In the genomic region with DNA sequence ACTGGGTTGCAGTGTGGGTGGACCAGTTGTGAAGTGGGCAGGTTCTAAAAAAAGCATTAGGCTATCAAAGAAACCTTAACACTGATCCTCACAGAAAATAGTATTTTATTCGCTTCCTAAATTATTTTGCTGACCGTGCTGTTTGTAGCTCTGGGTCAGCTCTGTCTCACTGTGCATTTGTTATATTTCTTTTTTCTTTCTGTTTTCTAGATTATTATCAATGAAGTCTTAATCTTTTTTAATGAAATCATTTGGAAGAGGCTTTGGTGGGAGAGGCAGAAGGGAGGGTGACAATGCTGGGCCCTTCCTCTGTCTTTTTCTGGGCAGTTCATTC, we compare ENCODE assay signal across 15 cellular contexts.
DNase-seq lines count a peak whose midpoint lies in the region; ATAC-seq and TF ChIP-seq lines count a peak whose summit lies in the region.
"Had no signal": no experiment of that assay in that cellular context is flagged by ENCODE, and none has a peak within 500 bp of the region (broad histone marks: within the 10 kb centered on the region; RNA-seq: fewer than 3 reads in every experiment).

No MANE protein-coding gene starts in this region.

- H2AFZ ChIP-seq in SK-N-SH (ENCODE audit: low read depth): peak overlapping the region; percentile 24; the same call in 1 of the 2 replicates

- 90% methylated on average over 2 of the region's 2 CpGs for WGBS in SK-N-SH (ENCODE audit: low lambda C conversion rate)

- no peak for TF ChIP-seq RAD21 in SK-N-SH (IDR thresholded peaks at IDR 0.05; ENCODE audit: low read length)

- CTCF ChIA-PET in SK-N-SH (lab: Yijun Ruan, JAX): interaction anchor here (0.8 kb wide), 1 partner anchor 342 kb away, joined by 3 read pairs; no protein-coding TSS in a partner anchor

- no peak overlapping the region for H3K27ac ChIP-seq in SK-N-SH (ENCODE audit: low read depth in 2 of 2, low read length in 1 of 2)
- H3K27ac ChIP-seq: gastrocnemius medialis, thyroid gland had no signal

- no peak for ATAC-seq in SK-N-SH treated with all-trans-retinoic acid at 6 μM for 48 hours
- no peak for ATAC-seq in GM21515 (IDR thresholded peaks at IDR 0.05; ENCODE audit: unreplicated experiment)
- ATAC-seq: gastrocnemius medialis had no signal

- no peaks in the 10 kb centered on the region for H4K20me1 ChIP-seq in SK-N-SH (ENCODE audit: insufficient read depth)

- no peak overlapping the region for H3K4me3 ChIP-seq in SK-N-SH (ENCODE audit: low read depth in 2 of 2, low read length in 1 of 2)
- H3K4me3 ChIP-seq: adrenal gland, gastrocnemius medialis, thyroid gland had no signal

- DNase-seq in SK-N-SH (no peak), chondrocyte (ENCODE audit: low spot score) (no peak), nephron progenitor cell (no peak), NCI-H774 (lab: John Stamatoyannopoulos, UW) (no peak)
- no peak for DNase-seq in stimulated activated CD4-positive, alpha-beta T cell treated with anti-CD3 and anti-CD28 coated beads, Interleukin-2, amount 100 ng/mL, for 48 hours
- DNase-seq: 8988T; activated CD4-positive, alpha-beta T cell treated with anti-CD3 and anti-CD28 coated beads for 1 hour; adrenal gland; gastrocnemius medialis; kidney; NCI-H1105 treated with DMSO at 0.1 percent for 48 hours; thyroid gland had no signal

- peaks cover 5 to 8% of the 10 kb centered on the region in 2 experiments; a peak in 3 of 4 replicates for H3K4me1 ChIP-seq in SK-N-SH (ENCODE audit: control insufficient read depth in 1 of 2, insufficient read depth in 2 of 2, low read depth in 1 of 2, low read length in 1 of 2)
- H3K4me1 ChIP-seq: adrenal gland, gastrocnemius medialis, thyroid gland had no signal

- POLR2A ChIA-PET in SK-N-SH (lab: Yijun Ruan, JAX): no interaction called here

- H3K27me3 ChIP-seq in SK-N-SH (ENCODE audit: insufficient read depth): no peaks in the 10 kb centered on the region
- H3K27me3 ChIP-seq: adrenal gland, gastrocnemius medialis, thyroid gland had no signal

- TF ChIP-seq CTCF in SK-N-SH (IDR thresholded peaks at IDR 0.05): no peak
- no peak for TF ChIP-seq CTCF in chondrocyte (IDR thresholded peaks at IDR 0.05)
- no peak for TF ChIP-seq CTCF in nephron progenitor cell (IDR thresholded peaks at IDR 0.05)

- no peaks in the 10 kb centered on the region for H3K27me3 Mint-ChIP-seq in chondrocyte (ENCODE audit: low read depth)
- H3K27me3 Mint-ChIP-seq in nephron progenitor cell (ENCODE audit: low read depth, poor library complexity): no peaks in the 10 kb centered on the region

- H3K4me1 Mint-ChIP-seq in chondrocyte (ENCODE audit: low read depth): peaks cover 28% of the 10 kb centered on the region
- peaks cover 54% of the 10 kb centered on the region for H3K4me1 Mint-ChIP-seq in nephron progenitor cell

- no peaks in the 10 kb centered on the region for H3F3A ChIP-seq in SK-N-SH (replicated peaks; ENCODE audit: insufficient read depth)

- H3K36me3 ChIP-seq in SK-N-SH (replicated peaks in 1 of 2; ENCODE audit: control insufficient read depth in 1 of 2, insufficient read depth in 2 of 2, low read length in 1 of 2): no peaks in the 10 kb centered on the region
- H3K36me3 ChIP-seq: adrenal gland, gastrocnemius medialis, thyroid gland had no signal

- no peak overlapping the region for H3K9ac ChIP-seq in SK-N-SH

- H3K9me2 ChIP-seq in SK-N-SH: no peaks in the 10 kb centered on the region

- no peak for TF ChIP-seq EP300 in SK-N-SH (IDR thresholded peaks at IDR 0.05; ENCODE audit: borderline replicate concordance in 1 of 2, low read depth in 1 of 2, low read length in 1 of 2)

- no peak overlapping the region for H3K4me2 ChIP-seq in SK-N-SH

- no peak overlapping the region for H3K4me3 Mint-ChIP-seq in chondrocyte (ENCODE audit: unreplicated experiment)
- H3K4me3 Mint-ChIP-seq in nephron progenitor cell: no peak overlapping the region

- H3K9me3 ChIP-seq in SK-N-SH: no peaks in the 10 kb centered on the region
- H3K9me3 ChIP-seq: adrenal gland, gastrocnemius medialis, thyroid gland had no signal

- no peaks in the 10 kb centered on the region for H3K79me2 ChIP-seq in SK-N-SH (ENCODE audit: insufficient read depth)

- H3K27ac Mint-ChIP-seq in chondrocyte (ENCODE audit: unreplicated experiment) (peak overlapping the region; percentile 85), nephron progenitor cell (peak overlapping the region; percentile 86)

- H3K36me3 Mint-ChIP-seq in chondrocyte (ENCODE audit: low read depth): no peaks in the 10 kb centered on the region
- no peaks in the 10 kb centered on the region for H3K36me3 Mint-ChIP-seq in nephron progenitor cell (ENCODE audit: low read depth)

- H3K9me3 Mint-ChIP-seq in chondrocyte (ENCODE audit: low read depth) (no peaks in the 10 kb centered on the region), nephron progenitor cell (no peaks in the 10 kb centered on the region)

TF ChIP-seq in SK-N-SH, 30 proteins besides CTCF, POLR2A, EP300 and RAD21:
- TF ChIP-seq RXRA (IDR thresholded peaks at IDR 0.05; ENCODE audit: borderline replicate concordance, low read depth): no peak

TF ChIP-seq in SK-N-SH treated with all-trans-retinoic acid at 6 μM for 48 hours, 23 proteins besides CTCF, POLR2A, EP300 and RAD21:
- no peak for TF ChIP-seq ESRRG (CRISPR knock-in tag; IDR thresholded peaks at IDR 0.05)
- no peak for TF ChIP-seq ZC3H10 (CRISPR knock-in tag; IDR thresholded peaks at IDR 0.05)
- TF ChIP-seq, protein P1, sequence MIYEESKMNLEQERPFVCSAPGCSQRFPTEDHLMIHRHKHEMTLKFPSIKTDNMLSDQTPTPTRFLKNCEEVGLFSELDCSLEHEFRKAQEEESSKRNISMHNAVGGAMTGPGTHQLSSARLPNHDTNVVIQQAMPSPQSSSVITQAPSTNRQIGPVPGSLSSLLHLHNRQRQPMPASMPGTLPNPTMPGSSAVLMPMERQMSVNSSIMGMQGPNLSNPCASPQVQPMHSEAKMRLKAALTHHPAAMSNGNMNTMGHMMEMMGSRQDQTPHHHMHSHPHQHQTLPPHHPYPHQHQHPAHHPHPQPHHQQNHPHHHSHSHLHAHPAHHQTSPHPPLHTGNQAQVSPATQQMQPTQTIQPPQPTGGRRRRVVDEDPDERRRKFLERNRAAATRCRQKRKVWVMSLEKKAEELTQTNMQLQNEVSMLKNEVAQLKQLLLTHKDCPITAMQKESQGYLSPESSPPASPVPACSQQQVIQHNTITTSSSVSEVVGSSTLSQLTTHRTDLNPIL (CRISPR knock-in tag; IDR thresholded peaks at IDR 0.05; ENCODE audit: low read depth): no peak
- no peak for TF ChIP-seq GLIS3 (CRISPR knock-in tag; IDR thresholded peaks at IDR 0.05)
- no peak for TF ChIP-seq RARB (CRISPR knock-in tag; IDR thresholded peaks at IDR 0.05)
- no peak for TF ChIP-seq ZNF565 (CRISPR knock-in tag; conservative IDR thresholded peaks at IDR 0.05; ENCODE audit: low read depth)
- TF ChIP-seq, protein P2, sequence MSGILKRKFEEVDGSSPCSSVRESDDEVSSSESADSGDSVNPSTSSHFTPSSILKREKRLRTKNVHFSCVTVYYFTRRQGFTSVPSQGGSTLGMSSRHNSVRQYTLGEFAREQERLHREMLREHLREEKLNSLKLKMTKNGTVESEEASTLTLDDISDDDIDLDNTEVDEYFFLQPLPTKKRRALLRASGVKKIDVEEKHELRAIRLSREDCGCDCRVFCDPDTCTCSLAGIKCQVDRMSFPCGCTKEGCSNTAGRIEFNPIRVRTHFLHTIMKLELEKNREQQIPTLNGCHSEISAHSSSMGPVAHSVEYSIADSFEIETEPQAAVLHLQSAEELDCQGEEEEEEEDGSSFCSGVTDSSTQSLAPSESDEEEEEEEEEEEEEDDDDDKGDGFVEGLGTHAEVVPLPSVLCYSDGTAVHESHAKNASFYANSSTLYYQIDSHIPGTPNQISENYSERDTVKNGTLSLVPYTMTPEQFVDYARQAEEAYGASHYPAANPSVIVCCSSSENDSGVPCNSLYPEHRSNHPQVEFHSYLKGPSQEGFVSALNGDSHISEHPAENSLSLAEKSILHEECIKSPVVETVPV (CRISPR knock-in tag; IDR thresholded peaks at IDR 0.05): no peak

TF ChIP-seq in PFSK-1, 5 proteins besides CTCF, POLR2A, EP300 and RAD21:
- peak; percentile 5; the same call in 1 of the 2 replicates for TF ChIP-seq POLR2AphosphoS5 (IDR thresholded peaks at IDR 0.05; ENCODE audit: low read depth, low read length)
- TF ChIP-seq FOXP2 (optimal IDR thresholded peaks at IDR 0.05; ENCODE audit: borderline replicate concordance, extremely low read depth, extremely low read length, insufficient read depth): no peak
TF ChIP-seq in PFSK-1: peak in this region for 1.
